In the genomic region with DNA sequence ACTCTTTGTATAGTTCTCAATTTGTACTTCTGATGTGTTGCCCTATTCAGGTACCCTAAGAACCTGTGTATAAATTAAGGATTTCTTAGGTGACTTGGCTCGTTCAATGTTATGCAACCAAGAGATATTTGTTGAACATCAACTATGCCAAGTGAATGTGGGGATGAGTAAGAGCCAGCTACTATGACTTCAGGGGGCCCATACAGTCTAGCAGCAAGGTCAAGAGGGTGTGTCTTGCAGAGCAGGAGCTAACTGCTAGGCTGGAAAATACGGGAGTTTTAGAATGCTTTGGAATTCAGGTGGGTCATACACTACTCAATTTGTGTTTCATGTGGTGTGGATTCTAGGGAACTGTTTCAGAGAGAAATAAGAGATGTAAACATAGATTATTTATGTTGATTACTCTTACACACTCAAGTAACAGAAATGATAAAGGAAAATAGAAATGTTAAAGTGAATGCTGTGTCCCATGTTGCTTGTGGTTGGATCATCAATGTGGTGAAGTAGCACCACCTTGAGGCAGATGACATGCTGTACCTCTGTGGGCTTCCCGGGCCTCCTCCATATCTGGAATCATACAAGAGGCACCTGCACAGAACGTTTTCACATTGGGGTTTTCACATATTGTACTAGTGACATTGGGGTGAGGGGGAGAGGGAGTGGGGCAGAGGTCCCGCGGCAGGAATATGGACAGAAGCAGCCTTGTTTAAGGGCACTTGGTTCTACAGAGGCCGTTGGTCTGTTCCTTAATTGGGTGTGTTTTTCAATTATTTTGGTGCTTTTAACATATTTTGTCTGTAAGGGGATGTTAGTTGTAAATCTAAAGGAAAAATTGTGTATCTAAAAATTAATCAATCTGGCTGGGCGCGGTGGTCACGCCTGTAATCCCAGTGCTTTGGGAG, we compare ENCODE assay signal across 1 cellular context.
A peak's percentile ranks its signal among the peaks of the same experiment; 100 is the strongest.
TF ChIP-seq lines count a peak whose summit lies in the region.

No MANE protein-coding gene starts in this region.

TF ChIP-seq in HepG2, 621 proteins besides CTCF, POLR2A, EP300 and RAD21:
- TF ChIP-seq TBX3 (IDR thresholded peaks at IDR 0.05; ENCODE audit: borderline replicate concordance) = no peak
- TF ChIP-seq, protein P1, sequence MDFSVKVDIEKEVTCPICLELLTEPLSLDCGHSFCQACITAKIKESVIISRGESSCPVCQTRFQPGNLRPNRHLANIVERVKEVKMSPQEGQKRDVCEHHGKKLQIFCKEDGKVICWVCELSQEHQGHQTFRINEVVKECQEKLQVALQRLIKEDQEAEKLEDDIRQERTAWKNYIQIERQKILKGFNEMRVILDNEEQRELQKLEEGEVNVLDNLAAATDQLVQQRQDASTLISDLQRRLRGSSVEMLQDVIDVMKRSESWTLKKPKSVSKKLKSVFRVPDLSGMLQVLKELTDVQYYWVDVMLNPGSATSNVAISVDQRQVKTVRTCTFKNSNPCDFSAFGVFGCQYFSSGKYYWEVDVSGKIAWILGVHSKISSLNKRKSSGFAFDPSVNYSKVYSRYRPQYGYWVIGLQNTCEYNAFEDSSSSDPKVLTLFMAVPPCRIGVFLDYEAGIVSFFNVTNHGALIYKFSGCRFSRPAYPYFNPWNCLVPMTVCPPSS (IDR thresholded peaks at IDR 0.05) = no peak
- TF ChIP-seq HDAC2 (CRISPR knock-in tag; IDR thresholded peaks at IDR 0.05) = no peak
- no peak for TF ChIP-seq MEIS2 (CRISPR knock-in tag; IDR thresholded peaks at IDR 0.05)
- TF ChIP-seq SSRP1 (CRISPR knock-in tag; IDR thresholded peaks at IDR 0.05) = 0 out of 2 replicates have a peak, but pooled peaks have one; percentile 54
- TF ChIP-seq FOXK1 (CRISPR knock-in tag; IDR thresholded peaks at IDR 0.05; ENCODE audit: borderline replicate concordance, low read depth) = 0 out of 2 replicates have a peak, but pooled peaks have one; percentile 17
- peak; percentile 74 for TF ChIP-seq SMC3 (IDR thresholded peaks at IDR 0.05; ENCODE audit: low read length)
- TF ChIP-seq SPEN (CRISPR knock-in tag; IDR thresholded peaks at IDR 0.05; ENCODE audit: low read depth) = 0 out of 2 replicates have a peak, but pooled peaks have one; percentile 39
- TF ChIP-seq TGIF2 (CRISPR knock-in tag; IDR thresholded peaks at IDR 0.05) = peak; percentile 65; the same call in 1 of the 2 replicates
- TF ChIP-seq, protein P2, sequence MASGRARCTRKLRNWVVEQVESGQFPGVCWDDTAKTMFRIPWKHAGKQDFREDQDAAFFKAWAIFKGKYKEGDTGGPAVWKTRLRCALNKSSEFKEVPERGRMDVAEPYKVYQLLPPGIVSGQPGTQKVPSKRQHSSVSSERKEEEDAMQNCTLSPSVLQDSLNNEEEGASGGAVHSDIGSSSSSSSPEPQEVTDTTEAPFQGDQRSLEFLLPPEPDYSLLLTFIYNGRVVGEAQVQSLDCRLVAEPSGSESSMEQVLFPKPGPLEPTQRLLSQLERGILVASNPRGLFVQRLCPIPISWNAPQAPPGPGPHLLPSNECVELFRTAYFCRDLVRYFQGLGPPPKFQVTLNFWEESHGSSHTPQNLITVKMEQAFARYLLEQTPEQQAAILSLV (CRISPR knock-in tag; IDR thresholded peaks at IDR 0.05; ENCODE audit: borderline replicate concordance) = no peak
- peak; percentile 9 for TF ChIP-seq TEAD3 (CRISPR knock-in tag; optimal IDR thresholded peaks at IDR 0.05; ENCODE audit: borderline replicate concordance)
- 0 out of 2 replicates have a peak, but pooled peaks have one; percentile 26 for TF ChIP-seq ERF (CRISPR knock-in tag; IDR thresholded peaks at IDR 0.05)
- no peak for TF ChIP-seq GTF3A (CRISPR knock-in tag; conservative IDR thresholded peaks at IDR 0.05)
- TF ChIP-seq HOXA9 (CRISPR knock-in tag; IDR thresholded peaks at IDR 0.05; ENCODE audit: borderline replicate concordance) = no peak
- TF ChIP-seq POLR2G (IDR thresholded peaks at IDR 0.05; ENCODE audit: low read depth, low read length) = no peak
- 0 out of 2 replicates have a peak, but pooled peaks have one; percentile 27 for TF ChIP-seq GATAD2A (CRISPR knock-in tag; IDR thresholded peaks at IDR 0.05)
- peak; percentile 81 for TF ChIP-seq STAG1 (CRISPR knock-in tag; IDR thresholded peaks at IDR 0.05)
- TF ChIP-seq, protein P3, sequence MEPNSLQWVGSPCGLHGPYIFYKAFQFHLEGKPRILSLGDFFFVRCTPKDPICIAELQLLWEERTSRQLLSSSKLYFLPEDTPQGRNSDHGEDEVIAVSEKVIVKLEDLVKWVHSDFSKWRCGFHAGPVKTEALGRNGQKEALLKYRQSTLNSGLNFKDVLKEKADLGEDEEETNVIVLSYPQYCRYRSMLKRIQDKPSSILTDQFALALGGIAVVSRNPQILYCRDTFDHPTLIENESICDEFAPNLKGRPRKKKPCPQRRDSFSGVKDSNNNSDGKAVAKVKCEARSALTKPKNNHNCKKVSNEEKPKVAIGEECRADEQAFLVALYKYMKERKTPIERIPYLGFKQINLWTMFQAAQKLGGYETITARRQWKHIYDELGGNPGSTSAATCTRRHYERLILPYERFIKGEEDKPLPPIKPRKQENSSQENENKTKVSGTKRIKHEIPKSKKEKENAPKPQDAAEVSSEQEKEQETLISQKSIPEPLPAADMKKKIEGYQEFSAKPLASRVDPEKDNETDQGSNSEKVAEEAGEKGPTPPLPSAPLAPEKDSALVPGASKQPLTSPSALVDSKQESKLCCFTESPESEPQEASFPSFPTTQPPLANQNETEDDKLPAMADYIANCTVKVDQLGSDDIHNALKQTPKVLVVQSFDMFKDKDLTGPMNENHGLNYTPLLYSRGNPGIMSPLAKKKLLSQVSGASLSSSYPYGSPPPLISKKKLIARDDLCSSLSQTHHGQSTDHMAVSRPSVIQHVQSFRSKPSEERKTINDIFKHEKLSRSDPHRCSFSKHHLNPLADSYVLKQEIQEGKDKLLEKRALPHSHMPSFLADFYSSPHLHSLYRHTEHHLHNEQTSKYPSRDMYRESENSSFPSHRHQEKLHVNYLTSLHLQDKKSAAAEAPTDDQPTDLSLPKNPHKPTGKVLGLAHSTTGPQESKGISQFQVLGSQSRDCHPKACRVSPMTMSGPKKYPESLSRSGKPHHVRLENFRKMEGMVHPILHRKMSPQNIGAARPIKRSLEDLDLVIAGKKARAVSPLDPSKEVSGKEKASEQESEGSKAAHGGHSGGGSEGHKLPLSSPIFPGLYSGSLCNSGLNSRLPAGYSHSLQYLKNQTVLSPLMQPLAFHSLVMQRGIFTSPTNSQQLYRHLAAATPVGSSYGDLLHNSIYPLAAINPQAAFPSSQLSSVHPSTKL (CRISPR knock-in tag; IDR thresholded peaks at IDR 0.05) = no peak
- TF ChIP-seq ZKSCAN8 (CRISPR knock-in tag; IDR thresholded peaks at IDR 0.05; ENCODE audit: borderline replicate concordance) = no peak
- no peak for TF ChIP-seq RNF219 (CRISPR knock-in tag; IDR thresholded peaks at IDR 0.05)
- no peak for TF ChIP-seq EED (CRISPR knock-in tag; IDR thresholded peaks at IDR 0.05)
- TF ChIP-seq, protein P4, sequence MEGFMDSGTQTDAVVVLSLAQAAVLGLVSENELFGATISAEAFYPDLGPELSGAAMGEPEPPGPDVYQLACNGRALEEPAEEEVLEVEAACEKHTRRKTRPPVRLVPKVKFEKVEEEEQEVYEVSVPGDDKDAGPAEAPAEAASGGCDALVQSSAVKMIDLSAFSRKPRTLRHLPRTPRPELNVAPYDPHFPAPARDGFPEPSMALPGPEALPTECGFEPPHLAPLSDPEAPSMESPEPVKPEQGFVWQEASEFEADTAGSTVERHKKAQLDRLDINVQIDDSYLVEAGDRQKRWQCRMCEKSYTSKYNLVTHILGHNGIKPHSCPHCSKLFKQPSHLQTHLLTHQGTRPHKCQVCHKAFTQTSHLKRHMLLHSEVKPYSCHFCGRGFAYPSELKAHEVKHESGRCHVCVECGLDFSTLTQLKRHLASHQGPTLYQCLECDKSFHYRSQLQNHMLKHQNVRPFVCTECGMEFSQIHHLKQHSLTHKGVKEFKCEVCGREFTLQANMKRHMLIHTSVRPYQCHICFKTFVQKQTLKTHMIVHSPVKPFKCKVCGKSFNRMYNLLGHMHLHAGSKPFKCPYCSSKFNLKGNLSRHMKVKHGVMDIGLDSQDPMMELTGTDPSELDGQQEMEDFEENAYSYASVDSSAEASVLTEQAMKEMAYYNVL (CRISPR knock-in tag; IDR thresholded peaks at IDR 0.05; ENCODE audit: borderline replicate concordance) = no peak
- 0 out of 2 replicates have a peak, but pooled peaks have one; percentile 27 for TF ChIP-seq CBFB (CRISPR knock-in tag; IDR thresholded peaks at IDR 0.05)
